28 cellular contexts compared by ENCODE assay signal in the genomic region with DNA sequence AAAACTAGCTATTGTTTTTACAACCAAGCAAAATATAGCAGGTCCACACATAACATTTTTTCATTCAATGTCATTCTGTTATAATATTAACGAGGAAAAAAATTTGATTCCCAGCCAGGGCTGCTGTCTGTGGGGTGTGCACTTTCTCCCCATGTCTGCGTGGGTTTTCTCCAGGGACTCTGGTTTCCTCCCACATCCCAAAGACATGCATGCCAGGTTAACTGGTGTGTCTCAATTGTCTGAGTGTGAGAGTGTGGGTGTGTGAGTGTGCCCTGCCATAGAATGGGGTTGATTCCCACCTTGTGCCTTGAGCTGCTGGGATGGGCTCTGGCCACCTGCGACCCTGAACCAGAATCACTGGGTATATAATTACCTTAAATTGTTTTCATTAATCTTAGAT.
"Had no signal": no experiment of that assay in that cellular context is flagged by ENCODE, and none has a peak within 500 bp of the region (broad histone marks: within the 10 kb centered on the region; RNA-seq: fewer than 3 reads in every experiment).

No MANE protein-coding gene starts in this region.

- H3K9me3 ChIP-seq: suprapubic skin, testis, thyroid gland, tibial artery, transverse colon, upper lobe of left lung, upper lobe of right lung, uterus, vagina had no signal

- H3K36me3 ChIP-seq: upper lobe of left lung, upper lobe of right lung, uterus had no signal

- H3K36me3 Mint-ChIP-seq: stimulated activated effector memory CD8-positive, alpha-beta T cell treated with anti-CD3 and anti-CD28 coated beads, Interleukin-12 subunit alpha, Interleukin-12 subunit beta, amount 100 ng/mL, for 72 hours had no signal

- DNase-seq: stimulated activated CD4-positive, alpha-beta T cell treated with anti-CD3 and anti-CD28 coated beads, Interleukin-2, amount 100 ng/mL, for 48 hours; stimulated activated CD4-positive, alpha-beta T cell treated with anti-CD3 and anti-CD28 coated beads, Interleukin-4, amount 100 ng/mL, for 1 hour; stimulated activated CD4-positive, alpha-beta T cell treated with anti-CD3 and anti-CD28 coated beads, Interleukin-4, amount 100 ng/mL, for 24 hours; stimulated activated CD4-positive, alpha-beta T cell treated with anti-CD3 and anti-CD28 coated beads, Interleukin-4, amount 100 ng/mL, for 4 hours; stimulated activated CD8-positive, alpha-beta memory T cell treated with anti-CD3 and anti-CD28 coated beads, Interleukin-4, amount 100 ng/mL, for 48 hours; stimulated activated naive B cell treated with anti-CD40 and anti-IgM and Interleukin-4, amounts not matched to agents 10 μg/mL and 1 μg/mL and 100 μg/mL, for 72 hours; stimulated activated naive CD4-positive, alpha-beta T cell; stimulated activated naive CD4-positive, alpha-beta T cell treated with Interleukin-2 at 50 U/mL for 16 hours; stimulated activated naive CD8-positive, alpha-beta T cell treated with anti-CD3 and anti-CD28 coated beads, Interleukin-15, amount 100 ng/mL, for 72 hours; stimulated activated naive CD8-positive, alpha-beta T cell treated with anti-CD3 and anti-CD28 coated beads, Interleukin-15, Interleukin-2, amounts not matched to agents 100 U/mL and 50 U/mL, for 24 hours; stomach; substantia nigra; testis; thyroid gland; tibial artery; transverse colon; trophoblast cell; upper lobe of left lung; upper lobe of right lung; uterus had no signal

- H3K4me1 Mint-ChIP-seq: stimulated activated effector memory CD8-positive, alpha-beta T cell treated with anti-CD3 and anti-CD28 coated beads, Interleukin-12 subunit alpha, Interleukin-12 subunit beta, amount 100 ng/mL, for 72 hours; stimulated activated memory B cell treated with anti-CD40 and anti-IgM and Interleukin-4, amounts not matched to agents 10 μg/mL and 1 μg/mL and 100 μg/mL, for 72 hours; stimulated activated naive B cell treated with anti-CD40 and anti-IgM and Interleukin-4, amounts not matched to agents 10 μg/mL and 1 μg/mL and 100 μg/mL, for 72 hours; stimulated activated naive CD8-positive, alpha-beta T cell treated with anti-CD3 and anti-CD28 coated beads, Interleukin-15, amount 100 ng/mL, for 72 hours had no signal

- H3K27ac ChIP-seq: stomach, suprapubic skin, testis, thoracic aorta, thyroid gland, tibial artery, tibial nerve, transverse colon, upper lobe of left lung, upper lobe of right lung, uterus, vagina had no signal

- H3K4me3 ChIP-seq: stomach, suprapubic skin, testis, thoracic aorta, thyroid gland, tibial artery, tibial nerve, transverse colon, upper lobe of left lung, upper lobe of right lung, uterus, vagina had no signal

- H3K27ac Mint-ChIP-seq: stimulated activated effector memory CD8-positive, alpha-beta T cell treated with anti-CD3 and anti-CD28 coated beads, Interleukin-12 subunit alpha, Interleukin-12 subunit beta, amount 100 ng/mL, for 72 hours; stimulated activated memory B cell treated with anti-CD40 and anti-IgM and Interleukin-4, amounts not matched to agents 10 μg/mL and 1 μg/mL and 100 μg/mL, for 72 hours; stimulated activated naive B cell treated with anti-CD40 and anti-IgM and Interleukin-4, amounts not matched to agents 10 μg/mL and 1 μg/mL and 100 μg/mL, for 72 hours; stimulated activated naive CD8-positive, alpha-beta T cell treated with anti-CD3 and anti-CD28 coated beads, Interleukin-15, amount 100 ng/mL, for 72 hours; stimulated activated naive CD8-positive, alpha-beta T cell treated with anti-CD3 and anti-CD28 coated beads, Interleukin-15, Interleukin-2, amounts not matched to agents 100 ng/mL and 50 ng/mL, for 24 hours; type B pancreatic cell had no signal

- H3K4me3 Mint-ChIP-seq: stimulated activated effector memory CD8-positive, alpha-beta T cell treated with anti-CD3 and anti-CD28 coated beads, Interleukin-12 subunit alpha, Interleukin-12 subunit beta, amount 100 ng/mL, for 72 hours; stimulated activated memory B cell treated with anti-CD40 and anti-IgM and Interleukin-4, amounts not matched to agents 10 μg/mL and 1 μg/mL and 100 μg/mL, for 72 hours; stimulated activated naive B cell treated with anti-CD40 and anti-IgM and Interleukin-4, amounts not matched to agents 10 μg/mL and 1 μg/mL and 100 μg/mL, for 72 hours; stimulated activated naive CD8-positive, alpha-beta T cell treated with anti-CD3 and anti-CD28 coated beads, Interleukin-15, amount 100 ng/mL, for 72 hours; stimulated activated naive CD8-positive, alpha-beta T cell treated with anti-CD3 and anti-CD28 coated beads, Interleukin-15, Interleukin-2, amounts not matched to agents 100 ng/mL and 50 ng/mL, for 24 hours; type B pancreatic cell had no signal

- H3K27me3 ChIP-seq: stomach, suprapubic skin, testis, thyroid gland, tibial nerve, transverse colon, upper lobe of left lung, upper lobe of right lung, uterus, vagina had no signal

- H3K9me3 Mint-ChIP-seq: stimulated activated effector memory CD8-positive, alpha-beta T cell treated with anti-CD3 and anti-CD28 coated beads, Interleukin-12 subunit alpha, Interleukin-12 subunit beta, amount 100 ng/mL, for 72 hours; stimulated activated naive CD8-positive, alpha-beta T cell treated with anti-CD3 and anti-CD28 coated beads, Interleukin-15, amount 100 ng/mL, for 72 hours; stimulated activated naive CD8-positive, alpha-beta T cell treated with anti-CD3 and anti-CD28 coated beads, Interleukin-15, Interleukin-2, amounts not matched to agents 100 ng/mL and 50 ng/mL, for 24 hours; type B pancreatic cell had no signal

- H3K4me1 ChIP-seq: stomach, suprapubic skin, testis, thyroid gland, tibial artery, tibial nerve, transverse colon, upper lobe of left lung, upper lobe of right lung, uterus, vagina had no signal
